In the genomic region with DNA sequence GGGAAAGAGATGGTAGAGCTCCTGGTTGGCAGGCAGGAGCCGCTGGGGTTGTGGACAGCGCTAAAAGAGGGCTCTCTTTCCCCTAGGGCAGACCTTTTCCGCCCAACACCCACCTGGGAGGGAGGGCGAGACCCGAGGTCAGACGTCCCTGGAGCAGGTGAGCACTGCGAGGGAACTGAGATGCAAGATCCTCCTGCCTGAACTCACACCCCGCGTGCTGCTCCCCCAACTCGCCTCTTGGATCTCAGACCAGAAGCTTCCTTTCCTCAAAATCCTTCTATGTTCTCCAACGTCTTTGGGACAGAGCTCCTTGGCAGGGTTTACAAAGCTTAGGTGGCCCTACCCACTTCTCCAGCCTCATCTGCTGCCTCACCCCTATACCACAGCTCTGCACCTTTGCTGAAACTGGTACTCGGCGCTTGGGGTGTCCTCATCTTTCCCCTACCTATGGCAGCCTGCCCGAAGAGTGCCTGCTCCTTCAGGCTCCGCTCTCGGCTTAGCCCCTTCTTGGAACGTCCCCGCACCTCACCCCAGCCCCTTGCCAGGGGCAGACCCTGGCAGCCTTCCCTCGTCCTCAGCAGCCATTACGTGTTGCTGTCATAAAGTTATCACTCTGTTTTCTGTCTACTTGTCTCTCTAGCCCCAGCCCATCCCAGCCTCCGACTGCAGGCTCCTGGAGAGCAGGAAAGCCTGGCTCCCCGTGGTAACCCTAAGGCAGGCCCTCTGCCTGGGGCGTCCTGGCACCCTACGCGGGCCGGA, we compare ENCODE assay signal across 9 cellular contexts. TPM values are rescaled to one million over a fixed set of nuclear protein-coding genes. Genes with fewer than 3 reads are reported as not detected.
DNase-seq lines count a peak whose midpoint lies in the region; ATAC-seq and TF ChIP-seq lines count a peak whose summit lies in the region.
"Had no signal": no experiment of that assay in that cellular context is flagged by ENCODE, and none has a peak within 500 bp of the region (broad histone marks: within the 10 kb centered on the region; RNA-seq: fewer than 3 reads in every experiment).

No MANE protein-coding gene starts in this region.

- peaks cover 0 to 2% of the 10 kb centered on the region in 2 donors for H3K36me3 Mint-ChIP-seq in activated T-cell treated with anti-CD3 and anti-CD28 coated beads, Interleukin-2, amount 50 U/mL, for 72 hours (ENCODE audit: insufficient read depth in 2 of 2)
- H3K36me3 Mint-ChIP-seq in activated T-cell treated with anti-CD3 and anti-CD28 coated beads, Interleukin-2, amount 50 U/mL, for 24 hours (ENCODE audit: low read depth): no peaks in the 10 kb centered on the region
- H3K36me3 Mint-ChIP-seq in central memory CD8-positive, alpha-beta T cell (ENCODE audit: insufficient read depth): peaks cover 4% of the 10 kb centered on the region

- peaks cover 15 to 44% of the 10 kb centered on the region in 2 donors for H3K27me3 ChIP-seq in muscle layer of colon (ENCODE audit: control insufficient read depth in 1 of 2, insufficient read depth in 2 of 2, low read length in 2 of 2)
- peaks cover 0 to 47% of the 10 kb centered on the region in 2 donors for H3K27me3 ChIP-seq in tibial artery

- H3K27ac ChIP-seq in muscle layer of colon (ENCODE audit: low read depth, low read length) (no peak overlapping the region), tibial artery (no peak overlapping the region)

- H3K9me3 Mint-ChIP-seq in activated T-cell treated with anti-CD3 and anti-CD28 coated beads, Interleukin-2, amount 50 U/mL, for 72 hours: no peaks in the 10 kb centered on the region
- H3K9me3 Mint-ChIP-seq in activated T-cell treated with anti-CD3 and anti-CD28 coated beads, Interleukin-2, amount 50 U/mL, for 24 hours: no peaks in the 10 kb centered on the region
- no peaks in the 10 kb centered on the region for H3K9me3 Mint-ChIP-seq in central memory CD8-positive, alpha-beta T cell
- H3K9me3 Mint-ChIP-seq: stimulated activated naive CD8-positive, alpha-beta T cell treated with anti-CD3 and anti-CD28 coated beads, Interleukin-15, amount 100 ng/mL, for 72 hours had no signal

- H3K9me3 ChIP-seq in muscle layer of colon (ENCODE audit: low read length): no peaks in the 10 kb centered on the region
- no peaks in the 10 kb centered on the region for H3K9me3 ChIP-seq in tibial artery

- H3K4me1 ChIP-seq in muscle layer of colon (ENCODE audit: insufficient read depth, low read length) (peaks cover 26% of the 10 kb centered on the region), tibial artery (peaks cover 0 to 45% (median 28%) of the 10 kb centered on the region in 4 donors)

- no peak for TF ChIP-seq CTCF in tibial artery (IDR thresholded peaks at IDR 0.05)

- peaks cover 52% of the 10 kb centered on the region for H3K27me3 Mint-ChIP-seq in activated T-cell treated with anti-CD3 and anti-CD28 coated beads, Interleukin-2, amount 50 U/mL, for 72 hours (ENCODE audit: low read depth)
- peaks cover 47% of the 10 kb centered on the region for H3K27me3 Mint-ChIP-seq in activated T-cell treated with anti-CD3 and anti-CD28 coated beads, Interleukin-2, amount 50 U/mL, for 24 hours
- H3K27me3 Mint-ChIP-seq in central memory CD8-positive, alpha-beta T cell: peaks cover 36% of the 10 kb centered on the region

- DNase-seq in activated T-cell treated with anti-CD3 and anti-CD28 coated beads, Interleukin-2, amount 50 U/mL, for 72 hours: no peak
- no peak for DNase-seq in activated T-cell treated with anti-CD3 and anti-CD28 coated beads, Interleukin-2, amount 50 U/mL, for 24 hours
- no peak for DNase-seq in central memory CD8-positive, alpha-beta T cell (ENCODE audit: low spot score in 2 of 2)
- DNase-seq in tibial artery (no peak), NCI-H774 (lab: John Stamatoyannopoulos, UW) (no peak), NCI-H345 treated with DMSO at 0.1 percent for 48 hours (lab: John Stamatoyannopoulos, UW; ENCODE audit: unreplicated experiment) (no peak), NCI-H1436 (lab: John Stamatoyannopoulos, UW) (no peak)
- DNase-seq: stimulated activated naive CD8-positive, alpha-beta T cell treated with anti-CD3 and anti-CD28 coated beads, Interleukin-15, amount 100 ng/mL, for 72 hours had no signal

- intact Hi-C loops in tibial artery (cut with DNase I; ENCODE audit: low total_unique reads): loop anchor here (10.0 kb wide), 1 partner anchor 391 kb away; no protein-coding TSS in a partner anchor

- H3K4me1 Mint-ChIP-seq in activated T-cell treated with anti-CD3 and anti-CD28 coated beads, Interleukin-2, amount 50 U/mL, for 72 hours (ENCODE audit: low read depth): peaks cover 37% of the 10 kb centered on the region
- H3K4me1 Mint-ChIP-seq in activated T-cell treated with anti-CD3 and anti-CD28 coated beads, Interleukin-2, amount 50 U/mL, for 24 hours (ENCODE audit: low read depth): peaks cover 29% of the 10 kb centered on the region
- peaks cover 56% of the 10 kb centered on the region for H3K4me1 Mint-ChIP-seq in central memory CD8-positive, alpha-beta T cell

- H3K27ac Mint-ChIP-seq in activated T-cell treated with anti-CD3 and anti-CD28 coated beads, Interleukin-2, amount 50 U/mL, for 72 hours: no peak overlapping the region
- no peak overlapping the region for H3K27ac Mint-ChIP-seq in activated T-cell treated with anti-CD3 and anti-CD28 coated beads, Interleukin-2, amount 50 U/mL, for 24 hours
- peak overlapping the region; percentile 26 for H3K27ac Mint-ChIP-seq in central memory CD8-positive, alpha-beta T cell (ENCODE audit: low read depth)
- H3K27ac Mint-ChIP-seq: stimulated activated naive CD8-positive, alpha-beta T cell treated with anti-CD3 and anti-CD28 coated beads, Interleukin-15, amount 100 ng/mL, for 72 hours had no signal

- peak overlapping the region; percentile 16 to 55 for H3K4me3 Mint-ChIP-seq in activated T-cell treated with anti-CD3 and anti-CD28 coated beads, Interleukin-2, amount 50 U/mL, for 72 hours
- H3K4me3 Mint-ChIP-seq in activated T-cell treated with anti-CD3 and anti-CD28 coated beads, Interleukin-2, amount 50 U/mL, for 24 hours: no peak overlapping the region
- peak overlapping the region; percentile 90 for H3K4me3 Mint-ChIP-seq in central memory CD8-positive, alpha-beta T cell

- peak overlapping the region; percentile 31 to 44 for H3K4me3 ChIP-seq in muscle layer of colon (ENCODE audit: low read depth in 1 of 2, low read length in 2 of 2)
- H3K4me3 ChIP-seq in tibial artery: peak overlapping the region; percentile 26 to 48

- H3K36me3 ChIP-seq in muscle layer of colon (ENCODE audit: insufficient read depth, low read length) (no peaks in the 10 kb centered on the region), tibial artery (no peaks in the 10 kb centered on the region)

- H3K9ac ChIP-seq in muscle layer of colon (ENCODE audit: low read length): no peak overlapping the region

- ATAC-seq in activated T-cell treated with anti-CD3 and anti-CD28 coated beads, Interleukin-2, amount 50 U/mL, for 72 hours (replicated peaks in 1 of 2): no peak
- ATAC-seq in central memory CD8-positive, alpha-beta T cell (replicated peaks; ENCODE audit: extremely low read depth, poor library complexity, severe bottlenecking): no peak
- ATAC-seq: stimulated activated naive CD8-positive, alpha-beta T cell treated with anti-CD3 and anti-CD28 coated beads, Interleukin-15, amount 100 ng/mL, for 72 hours had no signal

RNA-seq across cellular contexts. Expression of a gene that starts 5.2 kb away (rescaled TPM):
- total RNA-seq in activated T-cell treated with anti-CD3 and anti-CD28 coated beads, Interleukin-2, amount 50 U/mL, for 72 hours: 10 to 100 TPM; 20.8 to 21.9 TPM

RNA-seq across cellular contexts. Expression of a gene that starts 29.9 kb away (rescaled TPM):
- 10 to 100 TPM; 61.2 to 75.5 TPM for total RNA-seq in activated T-cell treated with anti-CD3 and anti-CD28 coated beads, Interleukin-2, amount 50 U/mL, for 72 hours

RNA-seq across cellular contexts. Expression of a gene that starts 35.3 kb away (rescaled TPM):
- 1 to 10 TPM; 9.5 to 9.7 TPM for total RNA-seq in activated T-cell treated with anti-CD3 and anti-CD28 coated beads, Interleukin-2, amount 50 U/mL, for 72 hours

RNA-seq across cellular contexts. Expression of a gene that starts 53.0 kb away (rescaled TPM):
- total RNA-seq in activated T-cell treated with anti-CD3 and anti-CD28 coated beads, Interleukin-2, amount 50 U/mL, for 72 hours: 10 to 100 TPM; 47.3 to 61.5 TPM
